In the genomic region with DNA sequence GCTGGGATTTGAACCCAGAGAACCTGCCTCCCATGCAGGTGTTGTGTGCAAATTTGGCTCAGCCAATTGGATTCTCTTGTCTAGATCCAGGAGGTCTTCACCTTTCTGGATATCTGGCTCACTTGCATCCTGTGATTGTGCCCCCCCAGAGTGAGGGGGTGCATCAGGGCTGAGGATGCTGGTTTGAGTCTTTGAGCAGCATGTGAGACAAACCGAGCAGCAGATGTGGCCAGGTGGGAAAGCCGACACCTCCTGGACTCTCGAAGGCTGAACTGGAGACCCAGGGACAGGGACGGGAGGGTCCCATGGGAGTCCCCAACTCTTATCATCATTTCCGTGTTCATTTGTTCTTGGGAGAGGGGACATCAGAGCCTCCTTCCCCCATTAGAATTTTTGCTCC, we compare ENCODE assay signal across 17 cellular contexts.
"Had no signal": no experiment of that assay in that cellular context is flagged by ENCODE, and none has a peak within 500 bp of the region (broad histone marks: within the 10 kb centered on the region; RNA-seq: fewer than 3 reads in every experiment).

No MANE protein-coding gene starts in this region.

- FAIRE-seq: kidney had no signal

- H3K27ac ChIP-seq: colonic mucosa, esophagus squamous epithelium, neutrophil, skin epidermis, uterus had no signal

- H3K4me3 ChIP-seq: colonic mucosa, esophagus squamous epithelium, lung, skin epidermis, uterus had no signal

- H3K9me3 ChIP-seq: colonic mucosa, neutrophil, uterus had no signal

- H3K36me3 ChIP-seq: colonic mucosa, esophagus squamous epithelium, neutrophil, uterus had no signal

- ATAC-seq: left cardiac atrium; left ventricle myocardium superior; naive thymus-derived CD4-positive, alpha-beta T cell; sciatic nerve had no signal

- H3K4me1 ChIP-seq: colonic mucosa, uterus had no signal

- H3K27me3 ChIP-seq: colonic mucosa, uterus had no signal

- DNase-seq: colonic mucosa; dermis blood vessel endothelial cell; esophagus squamous epithelium; foreskin fibroblast; kidney; left cardiac atrium; left ventricle myocardium superior; mesenchymal stem cell; naive thymus-derived CD4-positive, alpha-beta T cell; nephron progenitor cell; stimulated activated CD4-positive, alpha-beta T cell treated with anti-CD3 and anti-CD28 coated beads, Interleukin-12 subunit alpha, Interleukin-12 subunit beta, amount 100 ng/mL, for 4 hours; stimulated activated naive CD4-positive, alpha-beta T cell treated with Interleukin-2 at 50 U/mL for 16 hours; uterus had no signal
